ENCODE assay signal across 5 cellular contexts in genomic region chr16:74425761-74426160, GRCh38. TPM values are rescaled to one million over a fixed set of nuclear protein-coding genes. Genes with fewer than 3 reads are reported as not detected.
"Had no signal": no experiment of that assay in that cellular context is flagged by ENCODE, and none has a peak within 500 bp of the region (broad histone marks: within the 10 kb centered on the region; RNA-seq: fewer than 3 reads in every experiment).

No MANE protein-coding gene starts in this region.

RNA-seq across cellular contexts. Expression of gene CLEC18B, which starts 4.5 kb away (rescaled TPM):
- total RNA-seq: GM23338, H1 had no signal
- polyA plus RNA-seq: GM23248 had no signal

RNA-seq across cellular contexts. Expression of gene NPIPB15, which starts 49.7 kb away (rescaled TPM):
- total RNA-seq: H4, H7 had no signal
